ENCODE assay signal across 28 cellular contexts in the genomic region with DNA sequence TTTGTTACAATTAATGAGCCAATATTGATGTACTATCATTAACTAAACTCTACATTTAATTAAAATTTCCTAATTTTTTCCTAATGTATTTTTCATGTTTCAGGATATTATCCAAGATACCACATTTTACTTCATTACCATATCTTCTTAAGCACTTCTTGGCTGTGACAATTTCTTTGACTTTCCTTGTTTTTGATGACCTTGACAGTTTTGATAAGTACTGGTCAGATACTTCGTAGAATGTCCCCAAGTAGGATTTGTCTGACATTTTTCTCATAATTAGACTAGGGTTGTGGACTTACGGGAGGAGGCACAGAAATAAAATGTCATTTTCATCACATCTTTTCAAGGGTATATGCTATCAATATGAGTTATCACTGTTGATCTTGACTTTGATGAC.
"Had no signal": no experiment of that assay in that cellular context is flagged by ENCODE, and none has a peak within 500 bp of the region (broad histone marks: within the 10 kb centered on the region; RNA-seq: fewer than 3 reads in every experiment).

No MANE protein-coding gene starts in this region.

- H3K4me1 ChIP-seq: colonic mucosa, esophagus muscularis mucosa, esophagus squamous epithelium, foreskin keratinocyte, gastrocnemius medialis, gastroesophageal sphincter, heart left ventricle, heart right ventricle had no signal

- H3K36me3 ChIP-seq: colonic mucosa, esophagus muscularis mucosa, esophagus squamous epithelium, gastrocnemius medialis, gastroesophageal sphincter, heart left ventricle, heart right ventricle had no signal

- ATAC-seq: effector memory CD8-positive, alpha-beta T cell; esophagus mucosa; foreskin keratinocyte; gastrocnemius medialis; gastroesophageal sphincter; heart left ventricle; heart right ventricle had no signal

- H2AFZ ChIP-seq: hepatocyte had no signal

- H3K4me3 ChIP-seq: colonic mucosa, coronary artery, dorsolateral prefrontal cortex, esophagus muscularis mucosa, esophagus squamous epithelium, gastrocnemius medialis, gastroesophageal sphincter, heart left ventricle, heart right ventricle, hepatocyte had no signal

- H3K79me2 ChIP-seq: hepatocyte had no signal

- H3K4me2 ChIP-seq: hepatocyte had no signal

- H3K27me3 ChIP-seq: colonic mucosa, esophagus muscularis mucosa, esophagus squamous epithelium, foreskin keratinocyte, gastrocnemius medialis, gastroesophageal sphincter, heart left ventricle, hepatocyte had no signal

- DNase-seq: colonic mucosa; cortex of kidney; dermis blood vessel endothelial cell; dorsolateral prefrontal cortex; effector CD4-positive, alpha-beta T cell; effector CD8-positive, alpha-beta T cell; effector memory CD4-positive, alpha-beta T cell; effector memory CD8-positive, alpha-beta T cell; endodermal cell; erythroblast; esophagus squamous epithelium; foreskin fibroblast; foreskin keratinocyte; foreskin melanocyte; gastrocnemius medialis; glutamatergic neuron; head of caudate nucleus; heart left ventricle; heart right ventricle had no signal

- FAIRE-seq: endometrium, endothelial cell of umbilical vein, frontal cortex had no signal

- H3K27ac ChIP-seq: colonic mucosa, coronary artery, dorsolateral prefrontal cortex, epithelial cell of prostate, esophagus muscularis mucosa, esophagus squamous epithelium, foreskin keratinocyte, gastrocnemius medialis, gastroesophageal sphincter, heart left ventricle, heart right ventricle, hepatocyte had no signal

- H3K9me3 ChIP-seq: colonic mucosa, esophagus squamous epithelium, gastrocnemius medialis had no signal
